In genomic region chr14:79915411-79915810, GRCh38 we compare ENCODE assay signal across 18 cellular contexts.
"Had no signal": no experiment of that assay in that cellular context is flagged by ENCODE, and none has a peak within 500 bp of the region (broad histone marks: within the 10 kb centered on the region; RNA-seq: fewer than 3 reads in every experiment).

No MANE protein-coding gene starts in this region.

- DNase-seq: activated CD4-positive, alpha-beta T cell treated with anti-CD3 and anti-CD28 coated beads for 1 hour; activated CD4-positive, alpha-beta T cell treated with anti-CD3 and anti-CD28 coated beads, Interleukin-2, amount 50 U/mL, for 1 hour; activated CD8-positive, alpha-beta T cell treated with anti-CD3 and anti-CD28 coated beads for 36 hours; activated naive CD8-positive, alpha-beta T cell treated with anti-CD3 and anti-CD28 coated beads, Interleukin-2, amount 50 U/mL, for 24 hours; activated T-cell treated with anti-CD3 and anti-CD28 coated beads, Interleukin-2, amount 50 U/mL, for 4 hours; amygdala; effector CD8-positive, alpha-beta T cell; glutamatergic neuron; left ventricle myocardium inferior; mesendoderm; stimulated activated CD4-positive, alpha-beta T cell treated with anti-CD3 and anti-CD28 coated beads, Interleukin-4, amount 100 ng/mL, for 24 hours; stimulated activated naive B cell treated with anti-CD40 and anti-IgM and Interleukin-4, amounts not matched to agents 10 μg/mL and 1 μg/mL and 100 μg/mL, for 72 hours; stomach; T-helper 17 cell; tibial artery; upper lobe of right lung had no signal

- ATAC-seq: activated CD8-positive, alpha-beta T cell treated with anti-CD3 and anti-CD28 coated beads for 36 hours; activated naive CD8-positive, alpha-beta T cell treated with anti-CD3 and anti-CD28 coated beads, Interleukin-2, amount 50 U/mL, for 24 hours; activated T-cell treated with anti-CD3 and anti-CD28 coated beads, Interleukin-2, amount 50 U/mL, for 4 hours; sciatic nerve; stimulated activated naive B cell treated with anti-CD40 and anti-IgM and Interleukin-4, amounts not matched to agents 10 μg/mL and 1 μg/mL and 100 μg/mL, for 72 hours; T-helper 17 cell; upper lobe of right lung; WTC11 had no signal
